11 cellular contexts compared by ENCODE assay signal in genomic region chr10:17510242-17510908, GRCh38. TPM values are rescaled to one million over a fixed set of nuclear protein-coding genes. Genes with fewer than 3 reads are reported as not detected.
DNase-seq lines count a peak whose midpoint lies in the region; ATAC-seq, FAIRE-seq and TF ChIP-seq lines count a peak whose summit lies in the region.
"Had no signal": no experiment of that assay in that cellular context is flagged by ENCODE, and none has a peak within 500 bp of the region (broad histone marks: within the 10 kb centered on the region; RNA-seq: fewer than 3 reads in every experiment).

No MANE protein-coding gene starts in this region.

- POLR2A ChIA-PET in GM12878 (lab: Charles Lee), result interaction anchor here (1.2 to 2.0 kb wide), 3 partner anchors 48 to 76 kb away, joined by 3 to 5 read pairs (median 5); no protein-coding TSS in a partner anchor

- TF ChIP-seq CTCF in GM12878 (IDR thresholded peaks at IDR 0.05 in 2 of 3, conservative IDR thresholded peaks at IDR 0.05 in 1 of 3; ENCODE audit: control insufficient read depth in 2 of 3, extremely low read depth in 1 of 3, insufficient read depth in 1 of 3, low read depth in 3 of 3, low read length in 3 of 3), result no peak
- TF ChIP-seq CTCF in pancreas (IDR thresholded peaks at IDR 0.05), result no peak

- CTCF ChIA-PET in GM12878 (lab: Yijun Ruan, JAX), result interaction anchor here (0.9 to 4.7 kb wide), 4 partner anchors 13 to 137 kb away, joined by 3 to 18 read pairs (median 4); no protein-coding TSS in a partner anchor

- TF ChIP-seq POLR2A in GM12878 (IDR thresholded peaks at IDR 0.05; ENCODE audit: low read depth, low read length), result no peak

- RAD21 ChIA-PET in GM12878 (lab: Charles Lee; ENCODE audit: unreplicated experiment), result interaction anchor here (0.8 to 1.7 kb wide), 12 partner anchors 13 to 232 kb away, joined by 3 to 13 read pairs (median 4); partner anchors contain the start of gene STAM

- H3K4me2 ChIP-seq in GM12878 (ENCODE audit: control insufficient read depth, insufficient read depth), result peak overlapping the region; percentile 88
- H3K4me2 ChIP-seq: KMS-11 had no signal

- H2AFZ ChIP-seq in GM12878 (ENCODE audit: control insufficient read depth, low read depth, low read length), result no peak overlapping the region

- H3K4me3 ChIP-seq in GM12878 (peak overlapping the region; percentile 44; the same call in 1 of the 2 replicates), pancreas (no peak overlapping the region)
- H3K4me3 ChIP-seq: SK-N-MC had no signal

- peak; percentile 34 for ATAC-seq in GM18520 (IDR thresholded peaks at IDR 0.05; ENCODE audit: unreplicated experiment)
- peak; percentile 56 for ATAC-seq in GM21717 (IDR thresholded peaks at IDR 0.05; ENCODE audit: unreplicated experiment)
- peak; percentile 69 for ATAC-seq in HG03432 (IDR thresholded peaks at IDR 0.05; ENCODE audit: unreplicated experiment)
- peak; percentile 83 for ATAC-seq in GM12878
- ATAC-seq in pancreas, result no peak

- FAIRE-seq in GM12878 (lab: Jason Lieb, UNC) (peak; percentile 94), pancreas (lab: Jason Lieb, UNC) (no peak)

- intact Hi-C loops in GM12878 (cut with micrococcal nuclease; ENCODE audit: unreplicated experiment) (loop anchor here (2.0 to 5.0 kb wide), 4 partner anchors 34 to 78 kb away; no protein-coding TSS in a partner anchor), pancreas (cut with DNase I) (no loop called here)

- H3K79me2 ChIP-seq in GM12878 (ENCODE audit: control insufficient read depth, insufficient read depth, low read length), result no peaks in the 10 kb centered on the region

- in situ Hi-C loops in GM12878 (cut with MboI), result no loop called here

- TF ChIP-seq EP300 in GM12878 (IDR thresholded peaks at IDR 0.05; ENCODE audit: borderline replicate concordance in 1 of 2, control insufficient read depth in 1 of 2, low read depth in 2 of 2, low read length in 2 of 2), result peak; percentile 61 to 77; a peak in 3 of 4 replicates

- H4K20me1 ChIP-seq in GM12878 (ENCODE audit: control insufficient read depth, insufficient read depth), result no peaks in the 10 kb centered on the region

- WGBS in GM12878 (ENCODE audit: insufficient coverage, insufficient replicate concordance, low lambda C conversion rate, missing lambda C conversion rate), result 5% methylated on average over 5 of the region's 5 CpGs
- 81 to 84% methylated on average over 5 of the region's 5 CpGs for WGBS in pancreas, 2 donors

- H3K27ac ChIP-seq in GM12878 (ENCODE audit: control insufficient read depth, insufficient read depth) (peak overlapping the region; percentile 89), pancreas (no peak overlapping the region)
- H3K27ac ChIP-seq: KMS-11, SK-N-MC had no signal

- H3K27me3 ChIP-seq in GM12878 (replicated peaks in 1 of 2; ENCODE audit: control insufficient read depth in 2 of 2, insufficient read depth in 2 of 2, low read length in 1 of 2) (no peaks in the 10 kb centered on the region; a peak in 1 of 4 replicates), pancreas (no peaks in the 10 kb centered on the region)

- DNase-seq in GM12878 (ENCODE audit: low read depth, low spot score) (peak; percentile 75), pancreas (no peak), DMS114 treated with DMSO at 0.1 percent for 48 hours (lab: John Stamatoyannopoulos, UW; ENCODE audit: unreplicated experiment) (no peak), cerebellum (ENCODE audit: low spot score) (no peak), HuH-7.5 (ENCODE audit: low spot score) (no peak)
- DNase-seq: stimulated activated CD4-positive, alpha-beta T cell treated with anti-CD3 and anti-CD28 coated beads, Interleukin-4, amount 100 ng/mL, for 4 hours had no signal

- H3K9ac ChIP-seq in GM12878 (ENCODE audit: control insufficient read depth, insufficient read depth, low read length), result peak overlapping the region; percentile 59; the same call in 1 of the 2 replicates
- H3K9ac ChIP-seq: KMS-11 had no signal

- BruUV-seq in GM12878 (replicated peaks; lab: Mats Ljungman, UMichigan), result no TSS peak

- TF ChIP-seq RAD21 in GM12878 (IDR thresholded peaks at IDR 0.05; ENCODE audit: insufficient read depth, low read depth, low read length), result no peak

- no peaks in the 10 kb centered on the region; the same call in 2 of the 3 replicates for H3K9me3 ChIP-seq in GM12878 (replicated peaks; ENCODE audit: control insufficient read depth, insufficient read depth, low read length)
- no peaks in the 10 kb centered on the region for H3K9me3 ChIP-seq in pancreas

- H3K36me3 ChIP-seq in GM12878 (ENCODE audit: control insufficient read depth in 2 of 2, insufficient read depth in 2 of 2, low read length in 1 of 2) (no peaks in the 10 kb centered on the region), pancreas (no peaks in the 10 kb centered on the region)

- H3K4me1 ChIP-seq in GM12878 (ENCODE audit: control insufficient read depth, insufficient read depth, low read length) (peaks cover 30% of the 10 kb centered on the region), pancreas (peaks cover 0 to 6% (median 0%) of the 10 kb centered on the region in 3 donors)

- SMC1A ChIA-PET in GM12878 (lab: Charles Lee; ENCODE audit: uncharacterized antibody, unreplicated experiment), result interaction anchor here (0.6 to 7.4 kb wide), 19 partner anchors 8 to 283 kb away, joined by 3 to 48 read pairs (median 3); no protein-coding TSS in a partner anchor

TF ChIP-seq in GM12878, 131 proteins besides CTCF, POLR2A, EP300 and RAD21 (continues in another document):
- no peak for TF ChIP-seq CREB1 (IDR thresholded peaks at IDR 0.05; ENCODE audit: low read depth)
- TF ChIP-seq CBX5 (IDR thresholded peaks at IDR 0.05; ENCODE audit: low read depth), result peak; percentile 57; the same call in 1 of the 2 replicates
- no peak for TF ChIP-seq IRF3 (IDR thresholded peaks at IDR 0.05)
- TF ChIP-seq SMAD5 (IDR thresholded peaks at IDR 0.05; ENCODE audit: low read depth), result no peak
- peak; percentile 86 for TF ChIP-seq CBFB (IDR thresholded peaks at IDR 0.05; ENCODE audit: low read depth)
- TF ChIP-seq MEF2A (IDR thresholded peaks at IDR 0.05; ENCODE audit: insufficient read depth, low read depth, low read length), result no peak
- no peak for TF ChIP-seq PKNOX1 (IDR thresholded peaks at IDR 0.05)
- TF ChIP-seq CHD1 (IDR thresholded peaks at IDR 0.05; ENCODE audit: low read depth, low read length), result no peak

RNA-seq across cellular contexts. Expression of gene ST8SIA6, which starts 56.0 kb away (rescaled TPM):
- not detected in 2 replicates for total RNA-seq in GM12878 (2013; cell fraction: nucleolus; rRNA removed)
- total RNA-seq in GM12878 (2014; rRNA removed) (not detected in 2 replicates), GM12878 (2014; rRNA removed; fragmentation: Illumina TruSeq; extraction: Trizol) (not detected in 2 replicates), GM12878 (2021) (not detected in 2 replicates), pancreas (under 1 TPM in 3 of 6 donors, not detected in 3; 0.12 to 0.15 (median 0.12) TPM), cerebellum (5.2 TPM)
- not detected for polyA plus RNA-seq in GM12878 (2011; ENCODE audit: low read depth)
- polyA plus RNA-seq in GM12878 (2011; rRNA removed) (0.22 and 0.29 TPM in 2 replicates), GM12878 (2014; fragmentation: Illumina TruSeq; extraction: Trizol) (not detected in 2 replicates), GM12878 (2014; fragmentation: Nextera tagmentation; extraction: Ambion mirVana) (not detected), GM12878 (2014; rRNA removed) (not detected in 2 replicates), GM12878 (2016; fragmentation: Nextera tagmentation; extraction: Ambion mirVana) (not detected), pancreas (under 1 TPM in 1 of 2 donors, not detected in 1; 0.08 TPM)
- polyA plus RNA-seq in GM12878 (2011; cell fraction: cytosol; rRNA removed), result 0.04 and 0.07 TPM in 2 replicates
- polyA plus RNA-seq in GM12878 (2011; cell fraction: nucleus; rRNA removed), result 0.10 and 0.19 TPM in 2 replicates
- polyA plus RNA-seq in GM12878 (2012), result 0.14 TPM in 1 of 2 replicates, not detected in the other
- 0.10 TPM in 1 of 2 replicates, not detected in the other for polyA minus RNA-seq in GM12878 (2011; rRNA and poly(A)+ RNA removed)
- polyA minus RNA-seq in GM12878 (2011; cell fraction: cytosol; rRNA and poly(A)+ RNA removed), result not detected in 2 replicates
- 0.24 TPM in 1 of 2 replicates, not detected in the other for polyA minus RNA-seq in GM12878 (2011; cell fraction: nucleus; rRNA and poly(A)+ RNA removed)

Comparison
In these comparisons a context has a peak if more than half of its experiments do, and no peak if none do; other contexts are left out.
1. ATAC-seq: peak in GM18520 (single experiment), GM21717 (single experiment), HG03432 (single experiment) and GM12878 (single experiment); none in pancreas (0 of 4).